1 cellular context compared by ENCODE assay signal in genomic region chr4:83034630-83035494, GRCh38.
TF ChIP-seq lines count a peak whose summit lies in the region.

TSS of gene COPS4 (plus strand) at chr4:83035183. CDS start at chr4:83035225, 42 bp downstream.

TF ChIP-seq in liver, 16 proteins besides CTCF, POLR2A, EP300 and RAD21 (continued from another document):
- TF ChIP-seq HNF4A (conservative IDR thresholded peaks at IDR 0.05) = peak; percentile 98 to 99
- peak; percentile 90 for TF ChIP-seq REST (IDR thresholded peaks at IDR 0.05)
- TF ChIP-seq RXRA (IDR thresholded peaks at IDR 0.05) = peak; percentile 81 to 86
- TF ChIP-seq NR2F2 (IDR thresholded peaks at IDR 0.05) = peak; percentile 73
TF ChIP-seq in liver: peak in this region for 14.
